8 cellular contexts compared by ENCODE assay signal in genomic region chr17:2259769-2260536, GRCh38. TPM values are rescaled to one million over a fixed set of nuclear protein-coding genes. Genes with fewer than 3 reads are reported as not detected.
DNase-seq lines count a peak whose midpoint lies in the region; ATAC-seq and TF ChIP-seq lines count a peak whose summit lies in the region.

No MANE protein-coding gene starts in this region.

- H3K27me3 Mint-ChIP-seq in T-cell (no peaks in the 10 kb centered on the region), progenitor cell of endocrine pancreas (no peaks in the 10 kb centered on the region)

- H3K4me3 ChIP-seq in BLaER1 treated with 17β-estradiol and CSF1 and Interleukin-3, amounts not matched to agents 10 nM and 100 nM, result peak overlapping the region in 1 of 10 experiments; percentile 0; a peak in 1 of 20 replicates

- H3K9ac ChIP-seq in BLaER1 treated with 17β-estradiol and CSF1 and Interleukin-3, amounts not matched to agents 10 nM and 100 nM, result peak overlapping the region in 10 of 11 experiments; percentile 6 to 68 (median 43); a peak in 17 of 22 replicates

- peak overlapping the region; percentile 30 to 93 (median 74) for H3K4me2 ChIP-seq in BLaER1 treated with 17β-estradiol and CSF1 and Interleukin-3, amounts not matched to agents 10 nM and 100 nM

- no peaks in the 10 kb centered on the region for H3K27me3 ChIP-seq in BLaER1 treated with 17β-estradiol and CSF1 and Interleukin-3, amounts not matched to agents 10 nM and 100 nM

- peaks cover 23 to 68% (median 32%) of the 10 kb centered on the region in 11 experiments for H3K36me3 ChIP-seq in BLaER1 treated with 17β-estradiol and CSF1 and Interleukin-3, amounts not matched to agents 10 nM and 100 nM

- DNase-seq in T-cell (peak in 33 of 34 experiments; percentile 8 to 62 (median 45)), astrocyte of the hippocampus (ENCODE audit: low read depth, low spot score) (peak; percentile 54), NCI-H2107 treated with DMSO at 0.1 percent for 48 hours (lab: John Stamatoyannopoulos, UW; ENCODE audit: unreplicated experiment) (no peak), NCI-H1105 treated with DMSO at 0.1 percent for 48 hours (lab: John Stamatoyannopoulos, UW) (no peak), progenitor cell of endocrine pancreas (ENCODE audit: low spot score, unreplicated experiment) (no peak)
- peak; percentile 50 for DNase-seq in stimulated activated CD4-positive, alpha-beta T cell treated with anti-CD3 and anti-CD28 coated beads, Interleukin-2, amount 100 ng/mL, for 4 hours (ENCODE audit: low read depth)

- peaks cover 0 to 24% (median 0%) of the 10 kb centered on the region in 11 experiments; a peak in 2 of 22 replicates for H4K20me1 ChIP-seq in BLaER1 treated with 17β-estradiol and CSF1 and Interleukin-3, amounts not matched to agents 10 nM and 100 nM

- POLR2A ChIA-PET in T-cell (lab: Charles Lee), result interaction anchor here (0.6 to 1.1 kb wide), 5 partner anchors 9 to 439 kb away, joined by 3 to 6 read pairs (median 3); partner anchors contain the start of gene TSR1 (in 1 of the 2)

- peaks cover 68 to 73% (median 70%) of the 10 kb centered on the region in 3 donors for H3K4me1 Mint-ChIP-seq in T-cell
- peaks cover 1% of the 10 kb centered on the region for H3K4me1 Mint-ChIP-seq in progenitor cell of endocrine pancreas (ENCODE audit: low read depth)

- peaks cover 0 to 20% (median 14%) of the 10 kb centered on the region in 11 experiments; a peak in 16 of 22 replicates for H3K9me3 ChIP-seq in BLaER1 treated with 17β-estradiol and CSF1 and Interleukin-3, amounts not matched to agents 10 nM and 100 nM (replicated peaks in 1 of 11)

- peaks cover 39 to 71% (median 66%) of the 10 kb centered on the region in 10 experiments for H3K4me1 ChIP-seq in BLaER1 treated with 17β-estradiol and CSF1 and Interleukin-3, amounts not matched to agents 10 nM and 100 nM

- H3K36me3 Mint-ChIP-seq in T-cell, result peaks cover 27% of the 10 kb centered on the region
- peaks cover 20% of the 10 kb centered on the region for H3K36me3 Mint-ChIP-seq in progenitor cell of endocrine pancreas (ENCODE audit: insufficient read depth)

- ATAC-seq in GM21717 (IDR thresholded peaks at IDR 0.05; ENCODE audit: unreplicated experiment) (peak; percentile 69), T-cell (replicated peaks in 1 of 4) (peak; percentile 58 to 82 (median 65))

- H3K4me3 Mint-ChIP-seq in T-cell, result peak overlapping the region; percentile 58 to 72 (median 63)
- H3K4me3 Mint-ChIP-seq in progenitor cell of endocrine pancreas (ENCODE audit: low read depth), result no peak overlapping the region

- H3K9me3 Mint-ChIP-seq in T-cell (no peaks in the 10 kb centered on the region), progenitor cell of endocrine pancreas (ENCODE audit: low read depth) (no peaks in the 10 kb centered on the region)

- H3K27ac ChIP-seq in BLaER1 treated with 17β-estradiol and CSF1 and Interleukin-3, amounts not matched to agents 10 nM and 100 nM, result peak overlapping the region in 9 of 11 experiments; percentile 0 to 73 (median 59); a peak in 19 of 22 replicates

- CTCF ChIA-PET in T-cell (lab: Charles Lee), result interaction anchor here in 1 of 2 donors (0.6 to 0.8 kb wide), 4 partner anchors 15 to 680 kb away, joined by 3 to 10 read pairs (median 6); no protein-coding TSS in a partner anchor

- peak overlapping the region; percentile 93 to 97 for H3K27ac Mint-ChIP-seq in T-cell
- H3K27ac Mint-ChIP-seq in progenitor cell of endocrine pancreas, result no peak overlapping the region

- TF ChIP-seq CTCF in progenitor cell of endocrine pancreas (IDR thresholded peaks at IDR 0.05; ENCODE audit: unreplicated experiment), result no peak

RNA-seq across cellular contexts. Expression of gene SMG6, which starts 43.6 kb away (rescaled TPM):
- total RNA-seq in T-cell, result 10 to 100 TPM; 42.7 to 55.4 (median 45.9) TPM
- total RNA-seq in progenitor cell of endocrine pancreas, result 44.5 and 47.7 TPM in 2 replicates

RNA-seq across cellular contexts. Expression of gene SRR, which starts 43.8 kb away (rescaled TPM):
- 1 to 10 TPM; 3.5 to 8.8 (median 5.2) TPM for total RNA-seq in T-cell
- total RNA-seq in progenitor cell of endocrine pancreas, result 15.2 and 16.5 TPM in 2 replicates

Comparison
In these comparisons a context has a peak if more than half of its experiments do, and no peak if none do; other contexts are left out.
1. DNase-seq: peak in T-cell (33 of 34), astrocyte of the hippocampus (single experiment) and stimulated activated CD4-positive, alpha-beta T cell treated with anti-CD3 and anti-CD28 coated beads, Interleukin-2, amount 100 ng/mL, for 4 hours (single experiment); none in NCI-H2107 treated with DMSO at 0.1 percent for 48 hours (single experiment), NCI-H1105 treated with DMSO at 0.1 percent for 48 hours (single experiment) and progenitor cell of endocrine pancreas (single experiment).